Comparison of ENCODE assay signal across 8 cellular contexts in genomic region chr14:50531595-50532501, GRCh38. TPM values are rescaled to one million over a fixed set of nuclear protein-coding genes. Genes with fewer than 3 reads are reported as not detected.
DNase-seq lines count a peak whose midpoint lies in the region; ATAC-seq and TF ChIP-seq lines count a peak whose summit lies in the region.

No MANE protein-coding gene starts in this region.

- H3K27me3 Mint-ChIP-seq in activated CD4-positive, alpha-beta memory T cell treated with anti-CD3 and anti-CD28 coated beads for 36 hours: no peaks in the 10 kb centered on the region

- DNase-seq in NOMO-1 treated with DMSO at 0.1 percent for 48 hours (lab: John Stamatoyannopoulos, UW; ENCODE audit: unreplicated experiment) (peak; percentile 36), NOMO-1 treated with dmso at 0.1 percent for 144 hours (lab: John Stamatoyannopoulos, UW; ENCODE audit: unreplicated experiment) (no peak), NB4 (ENCODE audit: low read depth) (peak; percentile 68), epithelial cell of esophagus (ENCODE audit: low read depth) (peak; percentile 48), mucosa of descending colon (peak; percentile 58 to 71 (median 70))
- DNase-seq in activated CD4-positive, alpha-beta memory T cell treated with anti-CD3 and anti-CD28 coated beads for 36 hours: peak; percentile 44

- no peak for TF ChIP-seq POLR2A in NB4 (IDR thresholded peaks at IDR 0.05; ENCODE audit: extremely low read depth, insufficient read length)

- H3K36me3 Mint-ChIP-seq in activated CD4-positive, alpha-beta memory T cell treated with anti-CD3 and anti-CD28 coated beads for 36 hours: peaks cover 1% of the 10 kb centered on the region

- H3K4me3 ChIP-seq in NB4 (ENCODE audit: low read depth, low read length): peak overlapping the region; percentile 81
- peak overlapping the region; percentile 78 for H3K4me3 ChIP-seq in epithelial cell of esophagus (ENCODE audit: low read length)
- H3K4me3 ChIP-seq in mucosa of descending colon: peak overlapping the region; percentile 89

- ATAC-seq in HG02571 (IDR thresholded peaks at IDR 0.05; ENCODE audit: unreplicated experiment): peak; percentile 29
- peak; percentile 57 for ATAC-seq in mucosa of descending colon

- peak overlapping the region; percentile 85 for H3K4me3 Mint-ChIP-seq in activated CD4-positive, alpha-beta memory T cell treated with anti-CD3 and anti-CD28 coated beads for 36 hours

- no peaks in the 10 kb centered on the region for H3K9me3 ChIP-seq in mucosa of descending colon

- H3K27ac ChIP-seq in temporal lobe (ENCODE audit: low read depth, low read length): peak overlapping the region; percentile 84

- H3K4me1 Mint-ChIP-seq in activated CD4-positive, alpha-beta memory T cell treated with anti-CD3 and anti-CD28 coated beads for 36 hours (ENCODE audit: low read depth): peaks cover 42% of the 10 kb centered on the region

- TF ChIP-seq CTCF in NB4 (IDR thresholded peaks at IDR 0.05; ENCODE audit: low read depth, low read length) (no peak), epithelial cell of esophagus (IDR thresholded peaks at IDR 0.05; ENCODE audit: insufficient read depth, low read depth, low read length, missing control alignments) (no peak), mucosa of descending colon (IDR thresholded peaks at IDR 0.05) (no peak)

- CTCF ChIA-PET in activated CD4-positive, alpha-beta memory T cell treated with anti-CD3 and anti-CD28 coated beads for 36 hours (lab: Charles Lee): interaction anchor here (0.6 to 2.9 kb wide), 9 partner anchors 9 to 436 kb away, joined by 3 to 34 read pairs (median 4); partner anchors contain the start of genes DMAC2L and L2HGDH

- intact Hi-C loops in activated CD4-positive, alpha-beta memory T cell treated with anti-CD3 and anti-CD28 coated beads for 36 hours (cut with micrococcal nuclease): loop anchor here (1.0 to 5.0 kb wide), 9 partner anchors 11 to 898 kb away; partner anchors contain the start of genes CDKL1, NEMF and VCPKMT
- intact Hi-C loops in mucosa of descending colon (cut with DNase I, micrococcal nuclease): loop anchor here (2.0 to 5.0 kb wide), 2 partner anchors 210 to 211 kb away; no protein-coding TSS in a partner anchor

- H3K27ac Mint-ChIP-seq in activated CD4-positive, alpha-beta memory T cell treated with anti-CD3 and anti-CD28 coated beads for 36 hours: peak overlapping the region; percentile 58

- peaks cover 3% of the 10 kb centered on the region for H3K9me3 Mint-ChIP-seq in activated CD4-positive, alpha-beta memory T cell treated with anti-CD3 and anti-CD28 coated beads for 36 hours

- no peaks in the 10 kb centered on the region for H3K36me3 ChIP-seq in mucosa of descending colon (ENCODE audit: low read depth)

- H3K4me1 ChIP-seq in mucosa of descending colon (ENCODE audit: low read depth): peaks cover 23% of the 10 kb centered on the region

- POLR2A ChIA-PET in activated CD4-positive, alpha-beta memory T cell treated with anti-CD3 and anti-CD28 coated beads for 36 hours (lab: Charles Lee): interaction anchor here (0.6 to 1.5 kb wide), 3 partner anchors 9 to 428 kb away, joined by 3 to 7 read pairs (median 4); no protein-coding TSS in a partner anchor

RNA-seq across cellular contexts. Expression of gene MAP4K5, which starts 0.5 kb away (rescaled TPM):
- 10 to 100 TPM; 14.6 to 15.6 TPM for total RNA-seq in activated CD4-positive, alpha-beta memory T cell treated with anti-CD3 and anti-CD28 coated beads for 36 hours
- 10 to 100 TPM; 42.2 to 65.8 (median 45.3) TPM for total RNA-seq in mucosa of descending colon
- 76.7 TPM for total RNA-seq in temporal lobe

RNA-seq across cellular contexts. Expression of gene ATL1, which starts 28.1 kb away (rescaled TPM):
- total RNA-seq in activated CD4-positive, alpha-beta memory T cell treated with anti-CD3 and anti-CD28 coated beads for 36 hours: under 1 TPM; 0.38 to 0.58 TPM
- total RNA-seq in mucosa of descending colon (10 to 100 TPM; 12.0 to 15.1 (median 13.1) TPM), temporal lobe (70.6 TPM)

Comparison
In these comparisons a context has a peak if more than half of its experiments do, and no peak if none do; other contexts are left out.
1. RNA of gene ATL1, which starts 28.1 kb away (total RNA-seq): 70.6 TPM in temporal lobe (single experiment) and 12.0 to 15.1 TPM in mucosa of descending colon; 0.38 to 0.58 TPM in activated CD4-positive, alpha-beta memory T cell treated with anti-CD3 and anti-CD28 coated beads for 36 hours; every median in the first group is over 4 times any median in the second.
2. Peak in every context shown above with its lines, with median percentiles within 50 percentile points of each other: H3K4me3 ChIP-seq.